Comparison of ENCODE assay signal across 9 cellular contexts in genomic region chr5:157602505-157602904, GRCh38. TPM values are rescaled to one million over a fixed set of nuclear protein-coding genes. Genes with fewer than 3 reads are reported as not detected.
A peak's percentile ranks its signal among the peaks of the same experiment; 100 is the strongest.
DNase-seq lines count a peak whose midpoint lies in the region; ATAC-seq and TF ChIP-seq lines count a peak whose summit lies in the region.
"Had no signal": no experiment of that assay in that cellular context is flagged by ENCODE, and none has a peak within 500 bp of the region (broad histone marks: within the 10 kb centered on the region; RNA-seq: fewer than 3 reads in every experiment).

No MANE protein-coding gene starts in this region.

- no peak for TF ChIP-seq POLR2A in spleen (IDR thresholded peaks at IDR 0.05)

- peaks cover 2% of the 10 kb centered on the region for H3K36me3 Mint-ChIP-seq in activated CD4-positive, alpha-beta memory T cell treated with anti-CD3 and anti-CD28 coated beads for 36 hours
- H3K36me3 Mint-ChIP-seq: naive thymus-derived CD8-positive, alpha-beta T cell had no signal

- intact Hi-C loops in activated CD4-positive, alpha-beta memory T cell treated with anti-CD3 and anti-CD28 coated beads for 36 hours (cut with micrococcal nuclease): loop anchor here (1.0 to 10.0 kb wide), 7 partner anchors 8 to 678 kb away; no protein-coding TSS in a partner anchor
- intact Hi-C loops in spleen (cut with DNase I; ENCODE audit: low total_unique reads): no loop called here

- peak; percentile 20 for DNase-seq in activated CD4-positive, alpha-beta T cell treated with anti-CD3 and anti-CD28 coated beads for 1 hour
- DNase-seq in activated CD4-positive, alpha-beta T cell treated with anti-CD3 and anti-CD28 coated beads, Interleukin-2, amount 50 U/mL, for 1 hour: no peak
- DNase-seq in activated CD4-positive, alpha-beta memory T cell treated with anti-CD3 and anti-CD28 coated beads for 36 hours: peak; percentile 80
- no peak for DNase-seq in spleen
- DNase-seq in NCI-H1048 (lab: John Stamatoyannopoulos, UW): no peak
- no peak for DNase-seq in COLO829 (ENCODE audit: low spot score)
- no peak for DNase-seq in activated gamma-delta T cell treated with Interleukin-2 at 50 U/mL for 16 hours

- no peak for TF ChIP-seq CTCF in spleen (IDR thresholded peaks at IDR 0.05 in 8 of 11, conservative IDR thresholded peaks at IDR 0.05 in 3 of 11)

- no peaks in the 10 kb centered on the region for H3K27me3 ChIP-seq in spleen (replicated peaks in 1 of 7)

- H3K36me3 ChIP-seq in spleen: no peaks in the 10 kb centered on the region

- no peaks in the 10 kb centered on the region for H3K27me3 Mint-ChIP-seq in activated CD4-positive, alpha-beta memory T cell treated with anti-CD3 and anti-CD28 coated beads for 36 hours
- H3K27me3 Mint-ChIP-seq: naive thymus-derived CD8-positive, alpha-beta T cell had no signal

- H3K4me1 ChIP-seq in spleen: peaks cover 3 to 94% (median 43%) of the 10 kb centered on the region in 6 donors

- H3K4me3 ChIP-seq in spleen: no peak overlapping the region

- peaks cover 92% of the 10 kb centered on the region for H3K4me1 Mint-ChIP-seq in activated CD4-positive, alpha-beta memory T cell treated with anti-CD3 and anti-CD28 coated beads for 36 hours (ENCODE audit: low read depth)

- CTCF ChIA-PET in activated CD4-positive, alpha-beta memory T cell treated with anti-CD3 and anti-CD28 coated beads for 36 hours (lab: Charles Lee): no interaction called here

- peak overlapping the region; percentile 18 for H3K4me3 Mint-ChIP-seq in activated CD4-positive, alpha-beta memory T cell treated with anti-CD3 and anti-CD28 coated beads for 36 hours

- no peaks in the 10 kb centered on the region for H3K9me3 ChIP-seq in spleen

- ATAC-seq in HG03354 (IDR thresholded peaks at IDR 0.05; ENCODE audit: poor library complexity, severe bottlenecking, unreplicated experiment): peak; percentile 50

- peak overlapping the region in 6 of 8 donors; percentile 22 to 80 (median 60) for H3K27ac ChIP-seq in spleen

- H3K9me3 Mint-ChIP-seq in activated CD4-positive, alpha-beta memory T cell treated with anti-CD3 and anti-CD28 coated beads for 36 hours: no peaks in the 10 kb centered on the region
- H3K9me3 Mint-ChIP-seq: naive thymus-derived CD8-positive, alpha-beta T cell had no signal

- POLR2A ChIA-PET in activated CD4-positive, alpha-beta memory T cell treated with anti-CD3 and anti-CD28 coated beads for 36 hours (lab: Charles Lee): no interaction called here

- H3K27ac Mint-ChIP-seq in activated CD4-positive, alpha-beta memory T cell treated with anti-CD3 and anti-CD28 coated beads for 36 hours: peak overlapping the region; percentile 90

- 39 to 60% (median 56%) methylated on average over 4 of the region's 4 CpGs for WGBS in spleen, 5 donors

RNA-seq across cellular contexts. Expression of gene ADAM19, which starts 26.9 kb away (rescaled TPM):
- 100 to 1,000 TPM; 107 to 111 TPM for total RNA-seq in activated CD4-positive, alpha-beta memory T cell treated with anti-CD3 and anti-CD28 coated beads for 36 hours
- total RNA-seq in spleen: 10 to 100 TPM; 45.8 to 71.1 (median 52.9) TPM
- polyA plus RNA-seq in spleen: 10 to 100 TPM; 10.9 to 13.0 (median 11.5) TPM

RNA-seq across cellular contexts. Expression of gene SOX30, which starts 49.7 kb away (rescaled TPM):
- under 1 TPM; 0.65 to 0.93 TPM for total RNA-seq in activated CD4-positive, alpha-beta memory T cell treated with anti-CD3 and anti-CD28 coated beads for 36 hours
- under 1 TPM in 5 of 7 donors, not detected in 2; 0.09 to 0.27 (median 0.20) TPM for total RNA-seq in spleen
- polyA plus RNA-seq in spleen: under 1 TPM; 0.02 to 0.13 (median 0.11) TPM

Comparison
In these comparisons a context has a peak if more than half of its experiments do, and no peak if none do; other contexts are left out.
1. DNase-seq: peak in activated CD4-positive, alpha-beta T cell treated with anti-CD3 and anti-CD28 coated beads for 1 hour (single experiment) and activated CD4-positive, alpha-beta memory T cell treated with anti-CD3 and anti-CD28 coated beads for 36 hours (single experiment); none in activated CD4-positive, alpha-beta T cell treated with anti-CD3 and anti-CD28 coated beads, Interleukin-2, amount 50 U/mL, for 1 hour (single experiment), spleen (single experiment), NCI-H1048 (single experiment), COLO829 (single experiment) and activated gamma-delta T cell treated with Interleukin-2 at 50 U/mL for 16 hours (single experiment).